ENCODE assay signal across 8 cellular contexts in the genomic region with DNA sequence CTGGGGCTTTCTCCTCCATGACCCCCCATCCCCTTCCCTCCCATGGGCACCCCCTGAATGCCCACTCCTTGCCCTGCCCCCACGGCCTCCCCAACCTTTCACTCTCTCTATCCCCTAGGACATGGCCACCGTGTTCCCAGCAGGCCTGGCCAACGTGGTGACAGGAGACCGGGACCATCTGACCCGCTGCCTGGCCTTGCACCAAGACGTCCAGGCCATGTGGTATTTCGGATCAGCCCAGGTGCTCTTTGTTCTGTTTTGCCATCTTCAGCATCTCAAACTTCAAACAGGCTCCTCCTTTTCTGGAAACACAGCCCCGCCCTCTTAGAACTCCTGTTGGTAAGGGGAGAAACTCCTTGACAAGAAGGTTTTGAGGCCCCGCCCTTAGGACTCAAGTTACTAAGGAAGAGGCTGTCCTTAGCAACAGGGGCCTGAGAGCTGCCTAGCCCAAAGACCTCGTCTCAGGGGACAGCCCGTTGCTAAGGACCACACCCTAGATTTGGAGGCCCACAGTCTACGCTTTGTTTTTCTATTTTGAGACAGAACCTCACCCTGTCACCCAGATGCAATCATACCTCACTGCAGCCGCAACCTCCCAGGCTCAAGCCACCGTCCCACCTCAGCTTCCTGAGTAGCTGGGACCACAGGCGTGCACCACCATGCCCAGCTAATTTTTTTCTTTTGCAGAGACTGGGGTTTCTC. TPM values are rescaled to one million over a fixed set of nuclear protein-coding genes. Genes with fewer than 3 reads are reported as not detected.
DNase-seq lines count a peak whose midpoint lies in the region; ATAC-seq and TF ChIP-seq lines count a peak whose summit lies in the region.

No MANE protein-coding gene starts in this region.

- no peaks in the 10 kb centered on the region for H3K9me3 ChIP-seq in BLaER1
- no peaks in the 10 kb centered on the region for H3K9me3 ChIP-seq in transverse colon

- H3K36me3 Mint-ChIP-seq in WTC11 (peaks cover 2% of the 10 kb centered on the region; the same call in 1 of the 2 replicates), chondrocyte (ENCODE audit: low read depth) (peaks cover 5% of the 10 kb centered on the region)

- H3K4me1 Mint-ChIP-seq in WTC11 (peaks cover 7% of the 10 kb centered on the region), chondrocyte (ENCODE audit: low read depth) (peaks cover 9% of the 10 kb centered on the region)

- TF ChIP-seq EP300 in transverse colon (IDR thresholded peaks at IDR 0.05; ENCODE audit: low read depth) = no peak

- H3K4me3 ChIP-seq in BLaER1 (peak overlapping the region; percentile 37; the same call in 1 of the 2 replicates), transverse colon (no peak overlapping the region)

- H3K27me3 Mint-ChIP-seq in WTC11 (ENCODE audit: low read depth) (no peaks in the 10 kb centered on the region), chondrocyte (ENCODE audit: low read depth) (no peaks in the 10 kb centered on the region)

- H3K27ac Mint-ChIP-seq in WTC11 (peak overlapping the region; percentile 97), chondrocyte (ENCODE audit: unreplicated experiment) (peak overlapping the region; percentile 74)

- H3K4me3 Mint-ChIP-seq in WTC11 (no peak overlapping the region), chondrocyte (ENCODE audit: unreplicated experiment) (no peak overlapping the region)

- H3K36me3 ChIP-seq in BLaER1 = peaks cover 31% of the 10 kb centered on the region
- H3K36me3 ChIP-seq in transverse colon = peaks cover 0 to 14% (median 0%) of the 10 kb centered on the region in 4 donors

- POLR2A ChIA-PET in WTC11 (lab: Charles Lee) = interaction anchor here (1.1 kb wide), 1 partner anchor 27 kb away, joined by 3 read pairs; no protein-coding TSS in a partner anchor

- DNase-seq in HUDEP-2 (lab: John Stamatoyannopoulos, UW; ENCODE audit: unreplicated experiment in 76 of 76) (peak in 67 of 76 experiments; percentile 33 to 88 (median 74)), WTC11 (ENCODE audit: low spot score) (peak; percentile 85), chondrocyte (ENCODE audit: low spot score) (no peak), mucosa of gallbladder (ENCODE audit: low spot score) (peak; percentile 48), transverse colon (peak; percentile 77)

- CTCF ChIA-PET in WTC11 (lab: Charles Lee) = interaction anchor here (0.6 to 2.0 kb wide), 10 partner anchors 10 to 141 kb away, joined by 3 to 10 read pairs (median 5); a partner anchor contains a TSS

- H3K27me3 ChIP-seq in BLaER1 = no peaks in the 10 kb centered on the region
- no peaks in the 10 kb centered on the region for H3K27me3 ChIP-seq in transverse colon

- peaks cover 7% of the 10 kb centered on the region; the same call in 1 of the 2 replicates for H4K20me1 ChIP-seq in BLaER1

- TF ChIP-seq POLR2A in transverse colon (IDR thresholded peaks at IDR 0.05) = no peak

- peak overlapping the region; percentile 94 for H3K4me2 ChIP-seq in BLaER1

- in situ Hi-C loops in transverse colon (cut with MboI; ENCODE audit: low pct_ligation_motif_present in 1 of 4, low pct_unique_long_range_greater_than_20kb in 1 of 4, low sequenced_read_pairs in 3 of 4) = no loop called here

- H3K4me1 ChIP-seq in BLaER1 (peaks cover 74% of the 10 kb centered on the region), transverse colon (peaks cover 8 to 30% (median 10%) of the 10 kb centered on the region in 4 donors)

- peak overlapping the region; percentile 89 for H3K27ac ChIP-seq in BLaER1
- peak overlapping the region; percentile 32 to 69 (median 60) for H3K27ac ChIP-seq in transverse colon

- ATAC-seq in GM19328 (IDR thresholded peaks at IDR 0.05; ENCODE audit: unreplicated experiment) = peak; percentile 60
- peak; percentile 90 for ATAC-seq in WTC11
- no peak for ATAC-seq in GM18519 (IDR thresholded peaks at IDR 0.05; ENCODE audit: low FRiP score, unreplicated experiment)

- no peak for TF ChIP-seq CTCF in WTC11 (IDR thresholded peaks at IDR 0.05)
- TF ChIP-seq CTCF in chondrocyte (IDR thresholded peaks at IDR 0.05) = no peak
- no peak for TF ChIP-seq CTCF in transverse colon (IDR thresholded peaks at IDR 0.05)

- WGBS in transverse colon (ENCODE audit: low coverage in 1 of 2), 2 donors = 49% methylated on average over 15 of the region's 15 CpGs; no CpG with 5 or more reads in 1 of the 2 donors

- intact Hi-C loops in transverse colon (cut with DNase I; ENCODE audit: low total_unique reads) = no loop called here

- H3K9me3 Mint-ChIP-seq in WTC11 (no peaks in the 10 kb centered on the region), chondrocyte (ENCODE audit: low read depth) (no peaks in the 10 kb centered on the region)

- H3K9ac ChIP-seq in BLaER1 = peak overlapping the region; percentile 59; the same call in 1 of the 2 replicates

TF ChIP-seq in WTC11, 78 proteins besides CTCF, POLR2A, EP300 and RAD21 (continues in another document):
- no peak for TF ChIP-seq TCF7 (CRISPR knock-in tag; IDR thresholded peaks at IDR 0.05; ENCODE audit: low read depth)
- TF ChIP-seq FOXP1 (CRISPR knock-in tag; IDR thresholded peaks at IDR 0.05; ENCODE audit: borderline replicate concordance) = no peak
- TF ChIP-seq, protein P1, sequence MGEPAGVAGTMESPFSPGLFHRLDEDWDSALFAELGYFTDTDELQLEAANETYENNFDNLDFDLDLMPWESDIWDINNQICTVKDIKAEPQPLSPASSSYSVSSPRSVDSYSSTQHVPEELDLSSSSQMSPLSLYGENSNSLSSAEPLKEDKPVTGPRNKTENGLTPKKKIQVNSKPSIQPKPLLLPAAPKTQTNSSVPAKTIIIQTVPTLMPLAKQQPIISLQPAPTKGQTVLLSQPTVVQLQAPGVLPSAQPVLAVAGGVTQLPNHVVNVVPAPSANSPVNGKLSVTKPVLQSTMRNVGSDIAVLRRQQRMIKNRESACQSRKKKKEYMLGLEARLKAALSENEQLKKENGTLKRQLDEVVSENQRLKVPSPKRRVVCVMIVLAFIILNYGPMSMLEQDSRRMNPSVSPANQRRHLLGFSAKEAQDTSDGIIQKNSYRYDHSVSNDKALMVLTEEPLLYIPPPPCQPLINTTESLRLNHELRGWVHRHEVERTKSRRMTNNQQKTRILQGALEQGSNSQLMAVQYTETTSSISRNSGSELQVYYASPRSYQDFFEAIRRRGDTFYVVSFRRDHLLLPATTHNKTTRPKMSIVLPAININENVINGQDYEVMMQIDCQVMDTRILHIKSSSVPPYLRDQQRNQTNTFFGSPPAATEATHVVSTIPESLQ (CRISPR knock-in tag; IDR thresholded peaks at IDR 0.05) = no peak
- TF ChIP-seq, protein P2, sequence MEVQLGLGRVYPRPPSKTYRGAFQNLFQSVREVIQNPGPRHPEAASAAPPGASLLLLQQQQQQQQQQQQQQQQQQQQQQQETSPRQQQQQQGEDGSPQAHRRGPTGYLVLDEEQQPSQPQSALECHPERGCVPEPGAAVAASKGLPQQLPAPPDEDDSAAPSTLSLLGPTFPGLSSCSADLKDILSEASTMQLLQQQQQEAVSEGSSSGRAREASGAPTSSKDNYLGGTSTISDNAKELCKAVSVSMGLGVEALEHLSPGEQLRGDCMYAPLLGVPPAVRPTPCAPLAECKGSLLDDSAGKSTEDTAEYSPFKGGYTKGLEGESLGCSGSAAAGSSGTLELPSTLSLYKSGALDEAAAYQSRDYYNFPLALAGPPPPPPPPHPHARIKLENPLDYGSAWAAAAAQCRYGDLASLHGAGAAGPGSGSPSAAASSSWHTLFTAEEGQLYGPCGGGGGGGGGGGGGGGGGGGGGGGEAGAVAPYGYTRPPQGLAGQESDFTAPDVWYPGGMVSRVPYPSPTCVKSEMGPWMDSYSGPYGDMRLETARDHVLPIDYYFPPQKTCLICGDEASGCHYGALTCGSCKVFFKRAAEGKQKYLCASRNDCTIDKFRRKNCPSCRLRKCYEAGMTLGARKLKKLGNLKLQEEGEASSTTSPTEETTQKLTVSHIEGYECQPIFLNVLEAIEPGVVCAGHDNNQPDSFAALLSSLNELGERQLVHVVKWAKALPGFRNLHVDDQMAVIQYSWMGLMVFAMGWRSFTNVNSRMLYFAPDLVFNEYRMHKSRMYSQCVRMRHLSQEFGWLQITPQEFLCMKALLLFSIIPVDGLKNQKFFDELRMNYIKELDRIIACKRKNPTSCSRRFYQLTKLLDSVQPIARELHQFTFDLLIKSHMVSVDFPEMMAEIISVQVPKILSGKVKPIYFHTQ (CRISPR knock-in tag; IDR thresholded peaks at IDR 0.05) = no peak

RNA-seq across cellular contexts. Expression of a gene that starts 5.1 kb away (rescaled TPM):
- total RNA-seq in WTC11 (2021) (2.9 to 5.3 TPM (median 3.6 TPM) in 3 replicates), chondrocyte (1.6 to 3.4 TPM (median 1.9 TPM) in 3 replicates), mucosa of gallbladder (10.2 TPM), transverse colon (1 to 10 TPM in 2 of 4 donors, under 1 TPM in 1, not detected in 1; 1.00 to 4.0 (median 3.2) TPM)

RNA-seq across cellular contexts. Expression of a gene that starts 15.9 kb away (rescaled TPM):
- 44.3 to 53.6 TPM (median 52.6 TPM) in 3 replicates for total RNA-seq in WTC11 (2021)
- total RNA-seq in chondrocyte = 23.2 to 34.9 TPM (median 24.5 TPM) in 3 replicates
- total RNA-seq in mucosa of gallbladder = 45.3 TPM
- total RNA-seq in transverse colon = 100 to 1,000 TPM in 1 of 4 donors, 10 to 100 TPM in 3; 24.3 to 465 (median 43.1) TPM

RNA-seq across cellular contexts. Expression of a gene that starts 17.3 kb away (rescaled TPM):
- 153 to 170 TPM (median 156 TPM) in 3 replicates for total RNA-seq in WTC11 (2021)
- total RNA-seq in chondrocyte = 52.1 to 60.2 TPM (median 54.6 TPM) in 3 replicates
- 77.9 TPM for total RNA-seq in mucosa of gallbladder
- total RNA-seq in transverse colon = 100 to 1,000 TPM in 1 of 4 donors, 10 to 100 TPM in 3; 52.7 to 105 (median 90.4) TPM

RNA-seq across cellular contexts. Expression of a gene that starts 18.5 kb away (rescaled TPM):
- total RNA-seq in WTC11 (2021) (3,861 to 4,362 TPM (median 4,362 TPM) in 3 replicates), chondrocyte (1,566 to 1,771 TPM (median 1,602 TPM) in 3 replicates), mucosa of gallbladder (2,400 TPM), transverse colon (1,000 to 10,000 TPM; 1,219 to 2,956 (median 2,884) TPM)

RNA-seq across cellular contexts. Expression of a gene that starts 27.3 kb away (rescaled TPM):
- 2,299 to 2,683 TPM (median 2,679 TPM) in 3 replicates for total RNA-seq in WTC11 (2021)
- total RNA-seq in chondrocyte = 1,193 to 1,478 TPM (median 1,199 TPM) in 3 replicates
- total RNA-seq in mucosa of gallbladder = 1,395 TPM
- total RNA-seq in transverse colon = 1,000 to 10,000 TPM; 1,601 to 4,774 (median 2,823) TPM
